In genomic region chr20:16575390-16576140, GRCh38 we compare ENCODE assay signal across 8 cellular contexts. TPM values are rescaled to one million over a fixed set of nuclear protein-coding genes. Genes with fewer than 3 reads are reported as not detected.
DNase-seq lines count a peak whose midpoint lies in the region; ATAC-seq lines count a peak whose summit lies in the region.

No MANE protein-coding gene starts in this region.

- peaks cover 22% of the 10 kb centered on the region for H3K4me1 Mint-ChIP-seq in activated CD8-positive, alpha-beta memory T cell treated with anti-CD3 and anti-CD28 coated beads, Interleukin-2, amount 10 ng/mL, durations not matched to agents 7 days and 5 days
- H3K4me1 Mint-ChIP-seq in activated naive CD4-positive, alpha-beta T cell treated with anti-CD3 and anti-CD28 coated beads, Interleukin-2, amount 50 U/mL, for 24 hours = peaks cover 47% of the 10 kb centered on the region

- H3K9ac ChIP-seq in stomach smooth muscle (ENCODE audit: low read length in 2 of 2) = peak overlapping the region; percentile 59 to 83

- H3K36me3 ChIP-seq in stomach smooth muscle (ENCODE audit: control insufficient read depth in 2 of 2, insufficient read depth in 2 of 2, low read length in 2 of 2) = no peaks in the 10 kb centered on the region

- CTCF ChIA-PET in activated CD8-positive, alpha-beta memory T cell treated with anti-CD3 and anti-CD28 coated beads, Interleukin-2, amount 10 ng/mL, durations not matched to agents 7 days and 5 days (lab: Charles Lee) = interaction anchor here (0.7 kb wide), 1 partner anchor 21 kb away, joined by 3 read pairs; no protein-coding TSS in a partner anchor

- H3K4me3 Mint-ChIP-seq in activated CD8-positive, alpha-beta memory T cell treated with anti-CD3 and anti-CD28 coated beads, Interleukin-2, amount 10 ng/mL, durations not matched to agents 7 days and 5 days = peak overlapping the region; percentile 72
- H3K4me3 Mint-ChIP-seq in activated naive CD4-positive, alpha-beta T cell treated with anti-CD3 and anti-CD28 coated beads, Interleukin-2, amount 50 U/mL, for 24 hours = peak overlapping the region; percentile 95

- peak overlapping the region; percentile 74 for H3K27ac ChIP-seq in stomach smooth muscle (ENCODE audit: low read length)

- no peak for DNase-seq in activated CD8-positive, alpha-beta memory T cell treated with anti-CD3 and anti-CD28 coated beads, Interleukin-2, amount 10 ng/mL, durations not matched to agents 7 days and 5 days
- no peak for DNase-seq in activated CD8-positive, alpha-beta memory T cell treated with anti-CD3 and anti-CD28 coated beads, Interleukin-2, amount 50 U/mL, for 48 hours
- DNase-seq in left lobe of liver (ENCODE audit: low spot score) = no peak
- no peak for DNase-seq in NCI-H2107 (lab: John Stamatoyannopoulos, UW)
- no peak for DNase-seq in NCI-H526 (lab: John Stamatoyannopoulos, UW)

- H3K4me3 ChIP-seq in iPS-18c (ENCODE audit: insufficient read depth, low read depth, low read length) (peak overlapping the region; percentile 57), stomach smooth muscle (ENCODE audit: low read length in 2 of 2) (peak overlapping the region; percentile 68 to 81)

- no peak for ATAC-seq in activated CD8-positive, alpha-beta memory T cell treated with anti-CD3 and anti-CD28 coated beads, Interleukin-2, amount 10 ng/mL, durations not matched to agents 7 days and 5 days
- ATAC-seq in left lobe of liver = no peak

- peaks cover 27% of the 10 kb centered on the region for H3K4me1 ChIP-seq in stomach smooth muscle (ENCODE audit: control insufficient read depth, insufficient read depth, low read length)

- H3K27me3 ChIP-seq in stomach smooth muscle (ENCODE audit: control insufficient read depth in 1 of 2, insufficient read depth in 2 of 2, low read length in 2 of 2) = no peaks in the 10 kb centered on the region

- H3K27ac Mint-ChIP-seq in activated CD8-positive, alpha-beta memory T cell treated with anti-CD3 and anti-CD28 coated beads, Interleukin-2, amount 10 ng/mL, durations not matched to agents 7 days and 5 days = peak overlapping the region; percentile 65
- peak overlapping the region; percentile 90 for H3K27ac Mint-ChIP-seq in activated naive CD4-positive, alpha-beta T cell treated with anti-CD3 and anti-CD28 coated beads, Interleukin-2, amount 50 U/mL, for 24 hours

- no peaks in the 10 kb centered on the region for H3K36me3 Mint-ChIP-seq in activated CD8-positive, alpha-beta memory T cell treated with anti-CD3 and anti-CD28 coated beads, Interleukin-2, amount 10 ng/mL, durations not matched to agents 7 days and 5 days
- H3K36me3 Mint-ChIP-seq in activated naive CD4-positive, alpha-beta T cell treated with anti-CD3 and anti-CD28 coated beads, Interleukin-2, amount 50 U/mL, for 24 hours = peaks cover 1% of the 10 kb centered on the region

- H3K9me3 ChIP-seq in iPS-18c (ENCODE audit: control insufficient read depth, insufficient read depth, low read length) (no peaks in the 10 kb centered on the region), stomach smooth muscle (ENCODE audit: control insufficient read depth in 2 of 2, low read length in 2 of 2) (no peaks in the 10 kb centered on the region)

- H3K9me3 Mint-ChIP-seq in activated CD8-positive, alpha-beta memory T cell treated with anti-CD3 and anti-CD28 coated beads, Interleukin-2, amount 10 ng/mL, durations not matched to agents 7 days and 5 days (ENCODE audit: low read depth) = no peaks in the 10 kb centered on the region
- H3K9me3 Mint-ChIP-seq in activated naive CD4-positive, alpha-beta T cell treated with anti-CD3 and anti-CD28 coated beads, Interleukin-2, amount 50 U/mL, for 24 hours = no peaks in the 10 kb centered on the region

- H3K27me3 Mint-ChIP-seq in activated CD8-positive, alpha-beta memory T cell treated with anti-CD3 and anti-CD28 coated beads, Interleukin-2, amount 10 ng/mL, durations not matched to agents 7 days and 5 days = peaks cover 8% of the 10 kb centered on the region
- H3K27me3 Mint-ChIP-seq in activated naive CD4-positive, alpha-beta T cell treated with anti-CD3 and anti-CD28 coated beads, Interleukin-2, amount 50 U/mL, for 24 hours = peaks cover 1% of the 10 kb centered on the region

RNA-seq across cellular contexts. Expression of gene KIF16B, which starts 2.3 kb away (rescaled TPM):
- total RNA-seq in activated CD8-positive, alpha-beta memory T cell treated with anti-CD3 and anti-CD28 coated beads, Interleukin-2, amount 10 ng/mL, durations not matched to agents 7 days and 5 days = 1 to 10 TPM; 3.0 to 4.1 TPM
- total RNA-seq in left lobe of liver = 10.1 TPM
